ENCODE assay signal across 17 cellular contexts in genomic region chr13:30816733-30817132, GRCh38.
A peak's percentile ranks its signal among the peaks of the same experiment; 100 is the strongest.
DNase-seq lines count a peak whose midpoint lies in the region; ATAC-seq, FAIRE-seq and TF ChIP-seq lines count a peak whose summit lies in the region.
"Had no signal": no experiment of that assay in that cellular context is flagged by ENCODE, and none has a peak within 500 bp of the region (broad histone marks: within the 10 kb centered on the region; RNA-seq: fewer than 3 reads in every experiment).

No MANE protein-coding gene starts in this region.

- POLR2A ChIA-PET in WTC11 (lab: Charles Lee) = no interaction called here

- H3K27me3 Mint-ChIP-seq in effector memory CD8-positive, alpha-beta T cell = peaks cover 36 to 40% of the 10 kb centered on the region in 2 donors
- H3K27me3 Mint-ChIP-seq in WTC11 (ENCODE audit: low read depth) = no peaks in the 10 kb centered on the region

- H3K27ac Mint-ChIP-seq in effector memory CD8-positive, alpha-beta T cell = no peak overlapping the region
- H3K27ac Mint-ChIP-seq in WTC11 = no peak overlapping the region
- H3K27ac Mint-ChIP-seq: activated T-helper 17 cell treated with anti-CD3 and anti-CD28 coated beads, Interleukin-2, amount 50 U/mL, for 72 hours; B cell had no signal

- DNase-seq in ELR (ENCODE audit: low read depth) = peak; percentile 36
- DNase-seq in HT1080 (ENCODE audit: low read depth) = peak; percentile 71
- DNase-seq in NCI-H69 (lab: John Stamatoyannopoulos, UW) = peak; percentile 15
- no peak for DNase-seq in left lobe of liver (ENCODE audit: low spot score)
- no peak for DNase-seq in frontal cortex (ENCODE audit: low spot score in 2 of 2)
- no peak for DNase-seq in effector memory CD8-positive, alpha-beta T cell
- no peak for DNase-seq in WTC11 (ENCODE audit: low spot score)
- DNase-seq: activated CD4-positive, alpha-beta T cell treated with anti-CD3 and anti-CD28 coated beads, Interleukin-2, amount 50 U/mL, for 48 hours; effector CD8-positive, alpha-beta T cell; left lung; stimulated activated CD4-positive, alpha-beta T cell treated with anti-CD3 and anti-CD28 coated beads, Interleukin-4, amount 100 ng/mL, for 4 hours; tibial artery had no signal

- H3K4me1 Mint-ChIP-seq in effector memory CD8-positive, alpha-beta T cell (ENCODE audit: low read depth in 2 of 2) = no peaks in the 10 kb centered on the region
- H3K4me1 Mint-ChIP-seq in WTC11 = no peaks in the 10 kb centered on the region
- H3K4me1 Mint-ChIP-seq: activated T-helper 17 cell treated with anti-CD3 and anti-CD28 coated beads, Interleukin-2, amount 50 U/mL, for 72 hours had no signal

- H3K9me3 Mint-ChIP-seq in effector memory CD8-positive, alpha-beta T cell = no peaks in the 10 kb centered on the region
- H3K9me3 Mint-ChIP-seq in WTC11 = no peaks in the 10 kb centered on the region
- H3K9me3 Mint-ChIP-seq: activated T-helper 17 cell treated with anti-CD3 and anti-CD28 coated beads, Interleukin-2, amount 50 U/mL, for 72 hours had no signal

- CTCF ChIA-PET in WTC11 (lab: Charles Lee) = interaction anchor here (1.2 kb wide), 1 partner anchor 163 kb away, joined by 3 read pairs; no protein-coding TSS in a partner anchor

- ATAC-seq in left lobe of liver = peak; percentile 44
- no peak for ATAC-seq in effector memory CD8-positive, alpha-beta T cell (replicated peaks)
- ATAC-seq in HG02588 (IDR thresholded peaks at IDR 0.05; ENCODE audit: unreplicated experiment) = no peak
- ATAC-seq in WTC11 = no peak
- ATAC-seq: activated T-helper 17 cell treated with anti-CD3 and anti-CD28 coated beads, Interleukin-2, amount 50 U/mL, for 72 hours; left lung had no signal

- no peak for TF ChIP-seq CTCF in WTC11 (IDR thresholded peaks at IDR 0.05)

- H3K4me3 Mint-ChIP-seq in effector memory CD8-positive, alpha-beta T cell = no peak overlapping the region
- no peak overlapping the region for H3K4me3 Mint-ChIP-seq in WTC11
- H3K4me3 Mint-ChIP-seq: activated T-helper 17 cell treated with anti-CD3 and anti-CD28 coated beads, Interleukin-2, amount 50 U/mL, for 72 hours; B cell had no signal

- FAIRE-seq in frontal cortex (lab: Jason Lieb, UNC) = no peak
- FAIRE-seq: GM18507, RCC 7860 had no signal

- H3K36me3 Mint-ChIP-seq in effector memory CD8-positive, alpha-beta T cell (ENCODE audit: insufficient read depth) = no peaks in the 10 kb centered on the region
- H3K36me3 Mint-ChIP-seq in WTC11 = no peaks in the 10 kb centered on the region

TF ChIP-seq in WTC11, 78 proteins besides CTCF, POLR2A, EP300 and RAD21:
- TF ChIP-seq, protein P1, sequence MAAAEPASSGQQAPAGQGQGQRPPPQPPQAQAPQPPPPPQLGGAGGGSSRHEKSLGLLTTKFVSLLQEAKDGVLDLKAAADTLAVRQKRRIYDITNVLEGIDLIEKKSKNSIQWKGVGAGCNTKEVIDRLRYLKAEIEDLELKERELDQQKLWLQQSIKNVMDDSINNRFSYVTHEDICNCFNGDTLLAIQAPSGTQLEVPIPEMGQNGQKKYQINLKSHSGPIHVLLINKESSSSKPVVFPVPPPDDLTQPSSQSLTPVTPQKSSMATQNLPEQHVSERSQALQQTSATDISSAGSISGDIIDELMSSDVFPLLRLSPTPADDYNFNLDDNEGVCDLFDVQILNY (CRISPR knock-in tag; IDR thresholded peaks at IDR 0.05) = no peak
- TF ChIP-seq, protein P2, sequence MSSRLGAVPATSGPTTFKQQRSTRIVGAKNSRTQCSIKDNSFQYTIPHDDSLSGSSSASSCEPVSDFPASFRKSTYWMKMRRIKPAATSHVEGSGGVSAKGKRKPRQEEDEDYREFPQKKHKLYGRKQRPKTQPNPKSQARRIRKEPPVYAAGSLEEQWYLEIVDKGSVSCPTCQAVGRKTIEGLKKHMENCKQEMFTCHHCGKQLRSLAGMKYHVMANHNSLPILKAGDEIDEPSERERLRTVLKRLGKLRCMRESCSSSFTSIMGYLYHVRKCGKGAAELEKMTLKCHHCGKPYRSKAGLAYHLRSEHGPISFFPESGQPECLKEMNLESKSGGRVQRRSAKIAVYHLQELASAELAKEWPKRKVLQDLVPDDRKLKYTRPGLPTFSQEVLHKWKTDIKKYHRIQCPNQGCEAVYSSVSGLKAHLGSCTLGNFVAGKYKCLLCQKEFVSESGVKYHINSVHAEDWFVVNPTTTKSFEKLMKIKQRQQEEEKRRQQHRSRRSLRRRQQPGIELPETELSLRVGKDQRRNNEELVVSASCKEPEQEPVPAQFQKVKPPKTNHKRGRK (CRISPR knock-in tag; IDR thresholded peaks at IDR 0.05; ENCODE audit: borderline replicate concordance) = no peak
- TF ChIP-seq STAT6 (CRISPR knock-in tag; conservative IDR thresholded peaks at IDR 0.05; ENCODE audit: low read depth) (no peak), AR (CRISPR knock-in tag; IDR thresholded peaks at IDR 0.05) (no peak), ZNF416 (CRISPR knock-in tag; IDR thresholded peaks at IDR 0.05) (no peak), RELA (CRISPR knock-in tag; IDR thresholded peaks at IDR 0.05; ENCODE audit: borderline replicate concordance) (no peak)
- TF ChIP-seq, protein P3, sequence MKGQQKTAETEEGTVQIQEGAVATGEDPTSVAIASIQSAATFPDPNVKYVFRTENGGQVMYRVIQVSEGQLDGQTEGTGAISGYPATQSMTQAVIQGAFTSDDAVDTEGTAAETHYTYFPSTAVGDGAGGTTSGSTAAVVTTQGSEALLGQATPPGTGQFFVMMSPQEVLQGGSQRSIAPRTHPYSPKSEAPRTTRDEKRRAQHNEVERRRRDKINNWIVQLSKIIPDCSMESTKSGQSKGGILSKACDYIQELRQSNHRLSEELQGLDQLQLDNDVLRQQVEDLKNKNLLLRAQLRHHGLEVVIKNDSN (CRISPR knock-in tag; IDR thresholded peaks at IDR 0.05) = no peak
- TF ChIP-seq, protein P4, sequence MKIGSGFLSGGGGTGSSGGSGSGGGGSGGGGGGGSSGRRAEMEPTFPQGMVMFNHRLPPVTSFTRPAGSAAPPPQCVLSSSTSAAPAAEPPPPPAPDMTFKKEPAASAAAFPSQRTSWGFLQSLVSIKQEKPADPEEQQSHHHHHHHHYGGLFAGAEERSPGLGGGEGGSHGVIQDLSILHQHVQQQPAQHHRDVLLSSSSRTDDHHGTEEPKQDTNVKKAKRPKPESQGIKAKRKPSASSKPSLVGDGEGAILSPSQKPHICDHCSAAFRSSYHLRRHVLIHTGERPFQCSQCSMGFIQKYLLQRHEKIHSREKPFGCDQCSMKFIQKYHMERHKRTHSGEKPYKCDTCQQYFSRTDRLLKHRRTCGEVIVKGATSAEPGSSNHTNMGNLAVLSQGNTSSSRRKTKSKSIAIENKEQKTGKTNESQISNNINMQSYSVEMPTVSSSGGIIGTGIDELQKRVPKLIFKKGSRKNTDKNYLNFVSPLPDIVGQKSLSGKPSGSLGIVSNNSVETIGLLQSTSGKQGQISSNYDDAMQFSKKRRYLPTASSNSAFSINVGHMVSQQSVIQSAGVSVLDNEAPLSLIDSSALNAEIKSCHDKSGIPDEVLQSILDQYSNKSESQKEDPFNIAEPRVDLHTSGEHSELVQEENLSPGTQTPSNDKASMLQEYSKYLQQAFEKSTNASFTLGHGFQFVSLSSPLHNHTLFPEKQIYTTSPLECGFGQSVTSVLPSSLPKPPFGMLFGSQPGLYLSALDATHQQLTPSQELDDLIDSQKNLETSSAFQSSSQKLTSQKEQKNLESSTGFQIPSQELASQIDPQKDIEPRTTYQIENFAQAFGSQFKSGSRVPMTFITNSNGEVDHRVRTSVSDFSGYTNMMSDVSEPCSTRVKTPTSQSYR (CRISPR knock-in tag; IDR thresholded peaks at IDR 0.05) = no peak
TF ChIP-seq in WTC11: peak in this region for 0.

Comparison
In these comparisons a context has a peak if more than half of its experiments do, and no peak if none do; other contexts are left out.
1. DNase-seq: peak in ELR (single experiment), HT1080 (single experiment) and NCI-H69 (single experiment); none in left lobe of liver (single experiment), frontal cortex (0 of 2), effector memory CD8-positive, alpha-beta T cell (0 of 3) and WTC11 (single experiment).